ENCODE assay signal across 1 cellular context in genomic region chr3:170699158-170700053, GRCh38.
TF ChIP-seq lines count a peak whose summit lies in the region.

No MANE protein-coding gene starts in this region.

TF ChIP-seq in K562, 482 proteins besides CTCF, POLR2A, EP300 and RAD21 (continued from another document and continues in another):
- no peak for TF ChIP-seq AFF4 (CRISPR knock-in tag; IDR thresholded peaks at IDR 0.05)
- no peak for TF ChIP-seq ZNF668 (CRISPR knock-in tag; IDR thresholded peaks at IDR 0.05)
- TF ChIP-seq AFF1 (IDR thresholded peaks at IDR 0.05; ENCODE audit: low read depth in 1 of 2, partially characterized antibody in 2 of 2) = peak; percentile 12 to 20
- TF ChIP-seq PURB (CRISPR knock-in tag; IDR thresholded peaks at IDR 0.05; ENCODE audit: low read depth) = no peak
- no peak for TF ChIP-seq ZNF512 (tag; IDR thresholded peaks at IDR 0.05)
- no peak for TF ChIP-seq PBX2 (CRISPR knock-in tag; IDR thresholded peaks at IDR 0.05; ENCODE audit: low read depth)
- 0 out of 2 replicates have a peak, but pooled peaks have one; percentile 37 for TF ChIP-seq PBX2 (tag; conservative IDR thresholded peaks at IDR 0.05; ENCODE audit: low read depth)
- TF ChIP-seq KAT8 (IDR thresholded peaks at IDR 0.05; ENCODE audit: low read depth) = no peak
- TF ChIP-seq RREB1 (CRISPR knock-in tag; IDR thresholded peaks at IDR 0.05) = 0 out of 2 replicates have a peak, but pooled peaks have one; percentile 7
- no peak; the same call in 1 of the 2 replicates for TF ChIP-seq ZNF696 (CRISPR knock-in tag; conservative IDR thresholded peaks at IDR 0.05)
- TF ChIP-seq CBX8 (IDR thresholded peaks at IDR 0.05; ENCODE audit: borderline replicate concordance, extremely low read depth, low read depth, low read length, poor library complexity, severe bottlenecking) = no peak
- TF ChIP-seq RBM15 (IDR thresholded peaks at IDR 0.05; ENCODE audit: insufficient read depth, low read length) = no peak
- no peak for TF ChIP-seq MTA1 (IDR thresholded peaks at IDR 0.05; ENCODE audit: borderline replicate concordance)
- TF ChIP-seq CREM (IDR thresholded peaks at IDR 0.05; ENCODE audit: low read depth) = peak; percentile 52
- no peak for TF ChIP-seq PREB (CRISPR knock-in tag; IDR thresholded peaks at IDR 0.05)
- no peak for TF ChIP-seq SIRT6 (IDR thresholded peaks at IDR 0.05; ENCODE audit: low read depth, low read length)
- TF ChIP-seq USF2 (CRISPR knock-in tag; IDR thresholded peaks at IDR 0.05) = peak; percentile 9; the same call in 1 of the 2 replicates
- TF ChIP-seq SP2 (IDR thresholded peaks at IDR 0.05; ENCODE audit: extremely low read depth, low read depth, low read length, poor library complexity, severe bottlenecking) = no peak
- no peak for TF ChIP-seq BMI1 (IDR thresholded peaks at IDR 0.05; ENCODE audit: low read length)
- TF ChIP-seq CBX3 (IDR thresholded peaks at IDR 0.05; ENCODE audit: borderline replicate concordance in 1 of 2, low read length in 2 of 2) = no peak
- TF ChIP-seq SRSF9 (IDR thresholded peaks at IDR 0.05; ENCODE audit: borderline replicate concordance, low read depth, low read length) = no peak
- peak; percentile 14; the same call in 1 of the 2 replicates for TF ChIP-seq FOXO4 (CRISPR knock-in tag; IDR thresholded peaks at IDR 0.05)
- no peak for TF ChIP-seq NCOA1 (IDR thresholded peaks at IDR 0.05; ENCODE audit: low read depth)
- TF ChIP-seq ELK3 (CRISPR knock-in tag; IDR thresholded peaks at IDR 0.05) = no peak
- peak; percentile 75; the same call in 1 of the 2 replicates for TF ChIP-seq ZFP30 (CRISPR knock-in tag; IDR thresholded peaks at IDR 0.05; ENCODE audit: borderline replicate concordance)
- no peak for TF ChIP-seq MAX (CRISPR knock-in tag; IDR thresholded peaks at IDR 0.05)
- TF ChIP-seq MAFG (tag; conservative IDR thresholded peaks at IDR 0.05) = no peak
- no peak for TF ChIP-seq NR2C1 (IDR thresholded peaks at IDR 0.05)
- peak; percentile 66 for TF ChIP-seq NR2C1 (tag; IDR thresholded peaks at IDR 0.05)
